ENCODE assay signal across 1 cellular context in the genomic region with DNA sequence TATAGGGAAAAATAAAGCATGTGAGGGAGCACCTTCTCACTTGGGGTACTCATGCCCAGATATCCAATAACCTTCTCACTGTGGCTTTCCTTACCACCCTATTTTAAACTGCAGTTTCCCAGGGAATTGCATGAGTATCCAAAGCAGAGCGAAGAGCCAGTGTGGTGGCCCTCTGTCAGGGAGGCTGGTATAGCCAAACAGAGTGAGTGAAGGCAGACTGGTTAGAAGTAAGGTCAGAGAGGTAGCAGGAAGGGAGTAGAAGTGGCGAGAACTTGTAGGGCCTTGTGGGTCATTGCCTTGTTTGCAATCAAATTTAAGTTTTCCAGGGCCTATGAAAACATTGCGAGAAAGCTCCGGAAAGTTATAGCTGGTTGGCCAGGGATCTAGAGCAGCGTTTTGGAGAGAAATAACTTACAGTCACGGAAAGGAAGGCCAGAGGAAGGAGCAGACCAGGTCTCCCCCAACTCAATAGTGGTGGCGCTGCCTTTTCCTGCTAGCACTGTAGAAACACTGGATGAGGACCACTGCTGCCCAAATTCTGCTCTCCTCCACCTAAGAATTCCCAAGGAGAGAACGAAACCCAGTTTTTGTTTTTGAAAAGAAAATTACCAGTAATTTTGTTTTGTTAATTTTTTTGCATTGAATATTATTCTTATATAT.
TF ChIP-seq lines count a peak whose summit lies in the region.

No MANE protein-coding gene starts in this region.

TF ChIP-seq in H1, 55 proteins besides CTCF, POLR2A, EP300 and RAD21 (continued from another document):
- no peak for TF ChIP-seq POU5F1 (IDR thresholded peaks at IDR 0.05; ENCODE audit: low read depth, low read length)
- no peak for TF ChIP-seq SIX5 (IDR thresholded peaks at IDR 0.05; ENCODE audit: low read depth, low read length)
- TF ChIP-seq, protein P1, sequence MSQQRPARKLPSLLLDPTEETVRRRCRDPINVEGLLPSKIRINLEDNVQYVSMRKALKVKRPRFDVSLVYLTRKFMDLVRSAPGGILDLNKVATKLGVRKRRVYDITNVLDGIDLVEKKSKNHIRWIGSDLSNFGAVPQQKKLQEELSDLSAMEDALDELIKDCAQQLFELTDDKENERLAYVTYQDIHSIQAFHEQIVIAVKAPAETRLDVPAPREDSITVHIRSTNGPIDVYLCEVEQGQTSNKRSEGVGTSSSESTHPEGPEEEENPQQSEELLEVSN (IDR thresholded peaks at IDR 0.05) = no peak
- TF ChIP-seq SP2 (IDR thresholded peaks at IDR 0.05; ENCODE audit: low read length) = no peak
- TF ChIP-seq FOSL1 (IDR thresholded peaks at IDR 0.05; ENCODE audit: insufficient read depth, low read depth, low read length) = no peak
- no peak for TF ChIP-seq CTBP2 (IDR thresholded peaks at IDR 0.05; ENCODE audit: borderline replicate concordance, insufficient read depth, insufficient read length, low read length)
- TF ChIP-seq TBP (IDR thresholded peaks at IDR 0.05; ENCODE audit: low read depth, low read length) = no peak
- no peak for TF ChIP-seq BACH1 (IDR thresholded peaks at IDR 0.05; ENCODE audit: low read length)
- TF ChIP-seq, protein P2, sequence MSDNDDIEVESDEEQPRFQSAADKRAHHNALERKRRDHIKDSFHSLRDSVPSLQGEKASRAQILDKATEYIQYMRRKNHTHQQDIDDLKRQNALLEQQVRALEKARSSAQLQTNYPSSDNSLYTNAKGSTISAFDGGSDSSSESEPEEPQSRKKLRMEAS (IDR thresholded peaks at IDR 0.05) = no peak
- no peak for TF ChIP-seq HDAC2 (IDR thresholded peaks at IDR 0.05; ENCODE audit: borderline replicate concordance in 1 of 2, low read depth in 2 of 2, low read length in 2 of 2)
- TF ChIP-seq RNF2 (IDR thresholded peaks at IDR 0.05; ENCODE audit: borderline replicate concordance, low read depth, low read length, missing control alignments, poor library complexity, severe bottlenecking) = no peak
- no peak for TF ChIP-seq SIRT6 (IDR thresholded peaks at IDR 0.05; ENCODE audit: low read length)
- TF ChIP-seq, protein P3, sequence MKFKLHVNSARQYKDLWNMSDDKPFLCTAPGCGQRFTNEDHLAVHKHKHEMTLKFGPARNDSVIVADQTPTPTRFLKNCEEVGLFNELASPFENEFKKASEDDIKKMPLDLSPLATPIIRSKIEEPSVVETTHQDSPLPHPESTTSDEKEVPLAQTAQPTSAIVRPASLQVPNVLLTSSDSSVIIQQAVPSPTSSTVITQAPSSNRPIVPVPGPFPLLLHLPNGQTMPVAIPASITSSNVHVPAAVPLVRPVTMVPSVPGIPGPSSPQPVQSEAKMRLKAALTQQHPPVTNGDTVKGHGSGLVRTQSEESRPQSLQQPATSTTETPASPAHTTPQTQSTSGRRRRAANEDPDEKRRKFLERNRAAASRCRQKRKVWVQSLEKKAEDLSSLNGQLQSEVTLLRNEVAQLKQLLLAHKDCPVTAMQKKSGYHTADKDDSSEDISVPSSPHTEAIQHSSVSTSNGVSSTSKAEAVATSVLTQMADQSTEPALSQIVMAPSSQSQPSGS (IDR thresholded peaks at IDR 0.05; ENCODE audit: low read length) = no peak
- TF ChIP-seq KDM5A (IDR thresholded peaks at IDR 0.05; ENCODE audit: low read length) = no peak
- TF ChIP-seq RFX5 (IDR thresholded peaks at IDR 0.05; ENCODE audit: borderline replicate concordance, low read depth, low read length) = no peak
- no peak for TF ChIP-seq BRCA1 (IDR thresholded peaks at IDR 0.05; ENCODE audit: low read depth, low read length)
- no peak for TF ChIP-seq MAFK (IDR thresholded peaks at IDR 0.05; ENCODE audit: low read depth, low read length)
TF ChIP-seq in H1: peak in this region for 0.
